Comparison of ENCODE assay signal across 8 cellular contexts in genomic region chr1:66924756-66925557, GRCh38. TPM values are rescaled to one million over a fixed set of nuclear protein-coding genes. Genes with fewer than 3 reads are reported as not detected.
A peak's percentile ranks its signal among the peaks of the same experiment; 100 is the strongest.
DNase-seq lines count a peak whose midpoint lies in the region; ATAC-seq, FAIRE-seq and TF ChIP-seq lines count a peak whose summit lies in the region.

TSS of gene DNAI4 (minus strand) at chr1:66924856. CDS start at chr1:66924831, 25 bp downstream.
TSS of gene MIER1 (plus strand) at chr1:66924990. CDS start at chr1:66925029, 39 bp downstream.

- TF ChIP-seq CTCF in pancreas (IDR thresholded peaks at IDR 0.05) (peak in 1 of 4 donors; percentile 7), tibial artery (IDR thresholded peaks at IDR 0.05) (peak; percentile 36 to 46)

- H3K4me1 ChIP-seq in adipocyte (ENCODE audit: control insufficient read depth, insufficient read depth, low read length) (peaks cover 22% of the 10 kb centered on the region), pancreas (peaks cover 0 to 8% (median 0%) of the 10 kb centered on the region in 3 donors), tibial artery (peaks cover 0 to 34% (median 27%) of the 10 kb centered on the region in 4 donors)

- peak; percentile 95 for FAIRE-seq in GM12891 (lab: Jason Lieb, UNC)
- FAIRE-seq in pancreas (lab: Jason Lieb, UNC) = peak; percentile 60

- 0 to 1% methylated on average over 46 to 64 of the region's 64 CpGs for WGBS in pancreas, 2 donors

- peak within 1 kb of the TSS; percentile 80 for H3K9ac ChIP-seq in adipocyte (ENCODE audit: low read length)

- H3K27me3 ChIP-seq in adipocyte (replicated peaks; ENCODE audit: control insufficient read depth, insufficient read depth, low read length) (no peaks in the 10 kb centered on the region), pancreas (no peaks in the 10 kb centered on the region), tibial artery (no peaks in the 10 kb centered on the region)

- H3K9me3 ChIP-seq in adipocyte (ENCODE audit: control insufficient read depth, low read length) (no peaks in the 10 kb centered on the region), pancreas (no peaks in the 10 kb centered on the region), tibial artery (no peaks in the 10 kb centered on the region)

- ATAC-seq in HG02798 (IDR thresholded peaks at IDR 0.05; ENCODE audit: poor library complexity, unreplicated experiment) = peak; percentile 96
- peak; percentile 98 for ATAC-seq in Right ventricle myocardium superior (ENCODE audit: poor library complexity)
- peak; percentile 94 to 98 (median 96) for ATAC-seq in pancreas

- TF ChIP-seq POLR2A in GM12891 (IDR thresholded peaks at IDR 0.05; ENCODE audit: low read depth, low read length) = peak; percentile 87

- H3K4me3 ChIP-seq in adipocyte (ENCODE audit: low read length) (peak within 1 kb of the TSS; percentile 85), pancreas (peak within 1 kb of the TSS; percentile 62 to 89 (median 78)), tibial artery (peak within 1 kb of the TSS; percentile 73 to 81)

- DNase-seq in GM12891 (ENCODE audit: insufficient read length, low spot score) (peak; percentile 97), NCI-H1417 treated with DMSO at 0.1 percent for 48 hours (lab: John Stamatoyannopoulos, UW) (peak; percentile 92), SW 1271 (lab: John Stamatoyannopoulos, UW) (peak; percentile 91 to 94), adipocyte (ENCODE audit: low read depth) (peak; percentile 100), Right ventricle myocardium superior (peak; percentile 99), pancreas (peak; percentile 97 to 99 (median 98)), tibial artery (peak; percentile 98 to 99)

- intact Hi-C loops in Right ventricle myocardium superior (cut with DNase I) = loop anchor here (10.0 kb wide), 1 partner anchor 130 kb away; the partner anchor contains the start of gene SLC35D1
- intact Hi-C loops in pancreas (cut with DNase I) = no loop called here
- intact Hi-C loops in tibial artery (cut with DNase I; ENCODE audit: low total_unique reads) = loop anchor here (10.0 kb wide), 2 partner anchors 130 to 390 kb away; partner anchors contain the start of genes SGIP1 and SLC35D1

- H3K27ac ChIP-seq in pancreas (peak within 1 kb of the TSS; percentile 83 to 97 (median 92)), tibial artery (peak within 1 kb of the TSS; percentile 93 to 97)

- H3K36me3 ChIP-seq in adipocyte (ENCODE audit: control insufficient read depth, insufficient read depth, low read length, severe bottlenecking) = no peaks in the 10 kb centered on the region
- H3K36me3 ChIP-seq in pancreas = no peaks in the 10 kb centered on the region
- no peaks in the 10 kb centered on the region for H3K36me3 ChIP-seq in tibial artery

TF ChIP-seq in GM12891, 5 proteins besides CTCF, POLR2A, EP300 and RAD21:
- TF ChIP-seq POLR2AphosphoS5 (IDR thresholded peaks at IDR 0.05; ENCODE audit: low read depth, low read length) (peak; percentile 76), TAF1 (IDR thresholded peaks at IDR 0.05; ENCODE audit: low read depth, low read length) (peak; percentile 56; the same call in 1 of the 2 replicates), POU2F2 (IDR thresholded peaks at IDR 0.05; ENCODE audit: low read depth, low read length) (0 out of 2 replicates have a peak, but pooled peaks have one; percentile 39), SPI1 (IDR thresholded peaks at IDR 0.05; ENCODE audit: low read depth, low read length) (no peak), PAX5 (IDR thresholded peaks at IDR 0.05; ENCODE audit: insufficient read depth, low read length, severe bottlenecking) (no peak)

RNA-seq across cellular contexts. Expression of gene DNAI4, which starts in this region (rescaled TPM):
- 0.26 TPM for polyA plus RNA-seq in GM12891 (2012; ENCODE audit: low read depth, missing spikeins)
- total RNA-seq in Right ventricle myocardium superior (13.5 TPM), pancreas (1 to 10 TPM; 3.5 to 6.7 (median 5.3) TPM)
- 1 to 10 TPM; 1.5 to 2.3 TPM for polyA plus RNA-seq in pancreas

RNA-seq across cellular contexts. Expression of gene MIER1, which starts in this region (rescaled TPM):
- polyA plus RNA-seq in GM12891 (2012; ENCODE audit: low read depth, missing spikeins) = 15.5 TPM
- total RNA-seq in Right ventricle myocardium superior = 15.2 TPM
- total RNA-seq in pancreas = 10 to 100 TPM in 3 of 6 donors, 1 to 10 TPM in 3; 8.0 to 17.5 (median 10.2) TPM
- polyA plus RNA-seq in pancreas = 1 to 10 TPM; 5.2 to 9.5 TPM

Comparison
In these comparisons a context has a peak if more than half of its experiments do, and no peak if none do; other contexts are left out.
1. Peak in every context shown above with its lines: DNase-seq, ATAC-seq, H3K4me3 ChIP-seq and H3K27ac ChIP-seq.
2. intact Hi-C loops: an anchor here in Right ventricle myocardium superior (10.0 kb wide) and tibial artery (10.0 kb wide); none called in pancreas.